In the genomic region with DNA sequence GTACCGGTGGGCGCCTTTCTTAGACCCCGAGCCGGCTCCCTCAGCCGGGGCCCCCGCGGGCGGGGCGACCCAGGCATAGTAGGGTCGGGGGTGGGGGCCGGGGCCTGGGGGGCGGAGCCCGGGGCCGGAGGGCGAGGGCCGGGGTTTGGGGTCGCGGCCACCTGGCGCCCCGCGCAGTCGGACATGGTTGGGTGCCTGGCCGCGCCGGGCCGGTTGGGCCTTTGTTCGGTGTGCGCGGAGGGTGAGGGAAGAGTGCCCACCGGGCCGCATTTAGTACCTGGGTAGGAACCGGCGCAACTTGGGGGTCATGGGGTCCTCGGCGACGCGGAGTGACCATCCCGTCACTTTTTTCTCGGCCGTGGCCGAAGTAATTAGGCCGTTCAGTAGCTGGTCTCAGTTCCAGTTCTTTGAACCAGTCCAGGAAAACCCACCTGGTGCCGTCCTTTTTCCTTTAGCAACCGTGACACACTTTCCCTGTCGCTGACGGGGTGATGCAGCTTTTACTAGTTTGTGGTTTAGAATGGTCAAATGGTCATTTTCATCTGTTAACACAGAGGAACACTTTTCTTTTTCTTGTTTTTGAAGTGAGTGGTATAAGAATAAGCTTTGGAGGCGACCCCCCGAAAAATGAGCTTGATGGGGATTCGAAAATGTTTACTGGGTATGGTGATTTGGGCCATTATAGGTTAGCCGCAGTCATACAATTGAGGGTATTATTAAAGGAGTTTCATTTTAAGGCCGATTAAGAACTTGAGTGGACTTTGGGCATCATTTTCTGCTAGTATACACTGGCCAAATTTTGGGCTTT, we compare ENCODE assay signal across 8 cellular contexts. TPM values are rescaled to one million over a fixed set of nuclear protein-coding genes. Genes with fewer than 3 reads are reported as not detected.
DNase-seq lines count a peak whose midpoint lies in the region; ATAC-seq and TF ChIP-seq lines count a peak whose summit lies in the region.

No MANE protein-coding gene starts in this region.

- H3K27me3 ChIP-seq in Loucy (ENCODE audit: insufficient read depth, low read length, poor library complexity, severe bottlenecking) (peaks cover 8% of the 10 kb centered on the region), left lung (no peaks in the 10 kb centered on the region), thoracic aorta (replicated peaks; ENCODE audit: insufficient read depth) (no peaks in the 10 kb centered on the region)

- intact Hi-C loops in MCF 10A (cut with micrococcal nuclease), result no loop called here
- intact Hi-C loops in left lung (cut with DNase I), result no loop called here

- CTCF ChIA-PET in activated CD8-positive, alpha-beta memory T cell treated with anti-CD3 and anti-CD28 coated beads, Interleukin-2, amount 10 ng/mL, durations not matched to agents 7 days and 5 days (lab: Charles Lee), result interaction anchor here (1.8 kb wide), 1 partner anchor 237 kb away, joined by 5 read pairs; no protein-coding TSS in a partner anchor
- CTCF ChIA-PET in MCF 10A (lab: Yijun Ruan, JAX), result interaction anchor here (0.5 to 0.9 kb wide), 2 partner anchors 226 to 237 kb away, joined by 3 to 7 read pairs; no protein-coding TSS in a partner anchor

- TF ChIP-seq CTCF in Loucy (conservative IDR thresholded peaks at IDR 0.05; ENCODE audit: low read length) (no peak), MCF 10A (IDR thresholded peaks at IDR 0.05; ENCODE audit: unreplicated experiment) (no peak), left lung (IDR thresholded peaks at IDR 0.05) (no peak), thoracic aorta (IDR thresholded peaks at IDR 0.05) (no peak)

- no peak for ATAC-seq in activated CD8-positive, alpha-beta memory T cell treated with anti-CD3 and anti-CD28 coated beads, Interleukin-2, amount 10 ng/mL, durations not matched to agents 7 days and 5 days
- ATAC-seq in left lung (peak; percentile 1), thoracic aorta (ENCODE audit: insufficient number of reproducible peaks, low FRiP score, low read depth) (no peak)

- H3K9ac ChIP-seq in Loucy (ENCODE audit: low read depth, low read length, poor library complexity, severe bottlenecking), result peak overlapping the region; percentile 95

- peak overlapping the region; percentile 98 for H3K27ac Mint-ChIP-seq in activated CD8-positive, alpha-beta memory T cell treated with anti-CD3 and anti-CD28 coated beads, Interleukin-2, amount 10 ng/mL, durations not matched to agents 7 days and 5 days
- peak overlapping the region; percentile 100 for H3K27ac Mint-ChIP-seq in MCF 10A (ENCODE audit: low read depth, unreplicated experiment)

- POLR2A ChIA-PET in MCF 10A (lab: Yijun Ruan, JAX), result interaction anchor here (1.0 to 2.1 kb wide), 6 partner anchors 9 to 924 kb away, joined by 4 to 12 read pairs (median 6); a partner anchor contains a TSS

- H2AFZ ChIP-seq in Loucy (ENCODE audit: low read length), result no peak overlapping the region

- peak overlapping the region; percentile 83 for H3K4me3 Mint-ChIP-seq in activated CD8-positive, alpha-beta memory T cell treated with anti-CD3 and anti-CD28 coated beads, Interleukin-2, amount 10 ng/mL, durations not matched to agents 7 days and 5 days
- peak overlapping the region; percentile 91 for H3K4me3 Mint-ChIP-seq in MCF 10A (ENCODE audit: unreplicated experiment)

- H3F3A ChIP-seq in Loucy (ENCODE audit: low read depth), result peaks cover 13% of the 10 kb centered on the region

- H3K36me3 ChIP-seq in Loucy (ENCODE audit: insufficient read depth, low read length) (peaks cover 40% of the 10 kb centered on the region), left lung (peaks cover 0 to 4% of the 10 kb centered on the region in 2 donors), thoracic aorta (no peaks in the 10 kb centered on the region)

- H3K9me3 Mint-ChIP-seq in activated CD8-positive, alpha-beta memory T cell treated with anti-CD3 and anti-CD28 coated beads, Interleukin-2, amount 10 ng/mL, durations not matched to agents 7 days and 5 days (ENCODE audit: low read depth), result no peaks in the 10 kb centered on the region
- H3K9me3 Mint-ChIP-seq in MCF 10A (ENCODE audit: unreplicated experiment), result no peaks in the 10 kb centered on the region

- H3K4me3 ChIP-seq in Loucy (ENCODE audit: low read length, poor library complexity, severe bottlenecking) (peak overlapping the region; percentile 98), left lung (peak overlapping the region; percentile 76 to 77), thoracic aorta (peak overlapping the region; percentile 76)

- peak overlapping the region; percentile 64 to 99 for H3K27ac ChIP-seq in left lung
- no peak overlapping the region for H3K27ac ChIP-seq in thoracic aorta

- no peak for DNase-seq in activated CD8-positive, alpha-beta memory T cell treated with anti-CD3 and anti-CD28 coated beads, Interleukin-2, amount 10 ng/mL, durations not matched to agents 7 days and 5 days
- DNase-seq in activated CD8-positive, alpha-beta memory T cell treated with anti-CD3 and anti-CD28 coated beads, Interleukin-2, amount 50 U/mL, for 48 hours, result no peak
- peak; percentile 20 for DNase-seq in MCF 10A (ENCODE audit: unreplicated experiment)
- peak; percentile 40 to 85 for DNase-seq in left lung
- no peak for DNase-seq in thoracic aorta (ENCODE audit: low spot score)
- no peak for DNase-seq in NCI-H2029 treated with DMSO at 0.1 percent for 48 hours (lab: John Stamatoyannopoulos, UW)
- DNase-seq in stimulated activated CD4-positive, alpha-beta T cell treated with anti-CD3 and anti-CD28 coated beads, Interleukin-4, amount 100 ng/mL, for 4 hours, result no peak

- H3K79me2 ChIP-seq in Loucy (ENCODE audit: insufficient read depth, low read length), result peaks cover 69% of the 10 kb centered on the region

- H3K9me3 ChIP-seq in Loucy (ENCODE audit: insufficient read depth, low read depth, low read length) (no peaks in the 10 kb centered on the region), left lung (no peaks in the 10 kb centered on the region), thoracic aorta (no peaks in the 10 kb centered on the region)

- H3K27me3 Mint-ChIP-seq in activated CD8-positive, alpha-beta memory T cell treated with anti-CD3 and anti-CD28 coated beads, Interleukin-2, amount 10 ng/mL, durations not matched to agents 7 days and 5 days, result no peaks in the 10 kb centered on the region
- H3K27me3 Mint-ChIP-seq in MCF 10A (ENCODE audit: insufficient read depth, unreplicated experiment), result no peaks in the 10 kb centered on the region

- TSS peak; percentile 54 for BruUV-seq in MCF 10A (replicated peaks; lab: Mats Ljungman, UMichigan)

- H3K4me1 ChIP-seq in Loucy (ENCODE audit: insufficient read depth, low read length, poor library complexity, severe bottlenecking) (peaks cover 42% of the 10 kb centered on the region), left lung (peaks cover 20 to 46% of the 10 kb centered on the region in 2 donors), thoracic aorta (ENCODE audit: control insufficient read depth in 1 of 2, low read depth in 2 of 2) (peaks cover 7 to 21% of the 10 kb centered on the region in 2 donors)

- peak overlapping the region; percentile 90 for H3K4me2 ChIP-seq in Loucy (ENCODE audit: low read depth, low read length, poor library complexity, severe bottlenecking)

- H4K20me1 ChIP-seq in Loucy (ENCODE audit: insufficient read depth, low read length, poor library complexity, severe bottlenecking), result peaks cover 53% of the 10 kb centered on the region

- H3K4me1 Mint-ChIP-seq in activated CD8-positive, alpha-beta memory T cell treated with anti-CD3 and anti-CD28 coated beads, Interleukin-2, amount 10 ng/mL, durations not matched to agents 7 days and 5 days, result peaks cover 45% of the 10 kb centered on the region
- peaks cover 10% of the 10 kb centered on the region for H3K4me1 Mint-ChIP-seq in MCF 10A (ENCODE audit: insufficient read depth, unreplicated experiment)

- peaks cover 55% of the 10 kb centered on the region for H3K36me3 Mint-ChIP-seq in activated CD8-positive, alpha-beta memory T cell treated with anti-CD3 and anti-CD28 coated beads, Interleukin-2, amount 10 ng/mL, durations not matched to agents 7 days and 5 days
- H3K36me3 Mint-ChIP-seq in MCF 10A (ENCODE audit: insufficient read depth, unreplicated experiment), result peaks cover 28% of the 10 kb centered on the region

- H3K9me2 ChIP-seq in Loucy (replicated peaks; ENCODE audit: low read depth, low read length), result no peaks in the 10 kb centered on the region

RNA-seq across cellular contexts. Expression of a gene that starts 0.6 kb away (rescaled TPM):
- 100 to 1,000 TPM; 200 to 225 TPM for total RNA-seq in activated CD8-positive, alpha-beta memory T cell treated with anti-CD3 and anti-CD28 coated beads, Interleukin-2, amount 10 ng/mL, durations not matched to agents 7 days and 5 days
- total RNA-seq in MCF 10A (2022) (82.2 and 90.4 TPM in 2 replicates), left lung (100 to 1,000 TPM in 1 of 2 donors, 10 to 100 TPM in 1; 43.1 to 110 TPM), thoracic aorta (1 to 10 TPM; 2.3 to 4.7 TPM)

RNA-seq across cellular contexts. Expression of a gene that starts 6.8 kb away (rescaled TPM):
- total RNA-seq in activated CD8-positive, alpha-beta memory T cell treated with anti-CD3 and anti-CD28 coated beads, Interleukin-2, amount 10 ng/mL, durations not matched to agents 7 days and 5 days, result 10 to 100 TPM; 36.1 to 40.2 TPM
- total RNA-seq in MCF 10A (2022) (36.4 and 38.9 TPM in 2 replicates), left lung (10 to 100 TPM; 31.4 to 51.0 TPM), thoracic aorta (10 to 100 TPM; 37.2 to 91.5 TPM)

Comparison
In these comparisons a context has a peak if more than half of its experiments do, and no peak if none do; other contexts are left out.
1. DNase-seq: peak in MCF 10A (single experiment) and left lung (2 of 2); none in activated CD8-positive, alpha-beta memory T cell treated with anti-CD3 and anti-CD28 coated beads, Interleukin-2, amount 10 ng/mL, durations not matched to agents 7 days and 5 days (single experiment), activated CD8-positive, alpha-beta memory T cell treated with anti-CD3 and anti-CD28 coated beads, Interleukin-2, amount 50 U/mL, for 48 hours (single experiment), thoracic aorta (single experiment), NCI-H2029 treated with DMSO at 0.1 percent for 48 hours (single experiment) and stimulated activated CD4-positive, alpha-beta T cell treated with anti-CD3 and anti-CD28 coated beads, Interleukin-4, amount 100 ng/mL, for 4 hours (0 of 2).
2. H3K27ac ChIP-seq: peak in left lung (2 of 2); none in thoracic aorta (0 of 2).
3. RNA of a gene that starts 0.6 kb away (total RNA-seq): 200 to 225 TPM in activated CD8-positive, alpha-beta memory T cell treated with anti-CD3 and anti-CD28 coated beads, Interleukin-2, amount 10 ng/mL, durations not matched to agents 7 days and 5 days, 43.1 to 110 TPM in left lung and 82.2 to 90.4 TPM in MCF 10A; 2.3 to 4.7 TPM in thoracic aorta; every median in the first group is over 4 times any median in the second.
4. Peak in every context shown above with its lines, with median percentiles within 50 percentile points of each other: H3K4me3 ChIP-seq.